Comparison of ENCODE assay signal across 19 cellular contexts in the genomic region with DNA sequence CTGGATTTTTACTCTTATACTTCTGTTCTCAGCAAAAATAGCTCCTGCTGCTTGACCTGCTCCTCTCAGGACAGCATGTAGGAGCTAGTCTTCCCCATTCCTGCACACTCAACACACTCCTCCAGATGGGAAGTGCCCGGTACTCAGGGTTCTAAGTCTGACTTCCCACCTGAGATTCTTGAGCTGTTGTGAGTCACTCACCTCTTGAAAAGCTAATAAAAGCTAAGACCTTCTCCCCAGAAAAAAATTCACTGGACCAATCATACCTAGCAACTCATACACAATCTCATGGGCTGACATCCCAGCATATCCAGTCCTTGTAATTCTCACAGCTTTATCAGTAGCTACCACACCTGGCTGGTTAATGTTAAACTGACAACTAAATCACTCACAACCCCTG. TPM values are rescaled to one million over a fixed set of nuclear protein-coding genes. Genes with fewer than 3 reads are reported as not detected.
DNase-seq lines count a peak whose midpoint lies in the region; ATAC-seq, FAIRE-seq and TF ChIP-seq lines count a peak whose summit lies in the region.
"Had no signal": no experiment of that assay in that cellular context is flagged by ENCODE, and none has a peak within 500 bp of the region (broad histone marks: within the 10 kb centered on the region; RNA-seq: fewer than 3 reads in every experiment).

No MANE protein-coding gene starts in this region.

- H3K36me3 Mint-ChIP-seq in Caco-2 (ENCODE audit: insufficient read depth, unreplicated experiment) = peaks cover 51% of the 10 kb centered on the region
- peaks cover 22% of the 10 kb centered on the region for H3K36me3 Mint-ChIP-seq in endothelial cell (ENCODE audit: low read depth, unreplicated experiment)

- no TSS peak for BruUV-seq in Caco-2 (replicated peaks; lab: Mats Ljungman, UMichigan)

- no peaks in the 10 kb centered on the region for H3K9me2 ChIP-seq in neural cell (ENCODE audit: insufficient read depth, low read length)

- H3K27me3 Mint-ChIP-seq in Caco-2 (ENCODE audit: insufficient read depth, unreplicated experiment) (no peaks in the 10 kb centered on the region), endothelial cell (ENCODE audit: unreplicated experiment) (no peaks in the 10 kb centered on the region)
- H3K27me3 Mint-ChIP-seq: T-cell had no signal

- no peaks in the 10 kb centered on the region for H4K20me1 ChIP-seq in neural cell (ENCODE audit: insufficient read depth)

- no peak for FAIRE-seq in frontal cortex (lab: Jason Lieb, UNC)
- FAIRE-seq: G401.6, RCC 7860 had no signal

- H3K4me3 ChIP-seq in Caco-2 (ENCODE audit: low read depth, low read length) = no peak overlapping the region
- peak overlapping the region; percentile 52 for H3K4me3 ChIP-seq in neural cell (ENCODE audit: low read length)
- H3K4me3 ChIP-seq: gastrocnemius medialis, vagina had no signal

- H2AFZ ChIP-seq in neural cell (ENCODE audit: low read depth, low read length) = no peak overlapping the region

- peaks cover 3% of the 10 kb centered on the region for H3F3A ChIP-seq in neural cell (ENCODE audit: insufficient read depth, low read length, poor library complexity, severe bottlenecking)

- TF ChIP-seq RAD21 in neural cell (conservative IDR thresholded peaks at IDR 0.05) = no peak

- peak overlapping the region; percentile 42 for H3K4me2 ChIP-seq in neural cell (ENCODE audit: low read length)

- H3K4me3 Mint-ChIP-seq in Caco-2 (ENCODE audit: unreplicated experiment) = peak overlapping the region; percentile 33
- H3K4me3 Mint-ChIP-seq in endothelial cell (ENCODE audit: unreplicated experiment) = no peak overlapping the region
- H3K4me3 Mint-ChIP-seq: activated T-helper 1 cell treated with anti-CD3 and anti-CD28 coated beads, Interleukin-12 subunit alpha, Interleukin-12 subunit beta, Interleukin-2, Interleukin-4 antibody, amounts not matched to agents 30 ng/mL and 10 ng/mL and 1 ng/mL, durations not matched to agents 14 hours and 24 hours and 36 hours; CD14-positive monocyte; T-cell had no signal

- H3K79me2 ChIP-seq in neural cell (replicated peaks; ENCODE audit: insufficient read depth, low read length) = no peaks in the 10 kb centered on the region

- H3K9ac ChIP-seq in neural cell (ENCODE audit: low read length) = peak overlapping the region; percentile 43

- CTCF ChIA-PET in Caco-2 (lab: Charles Lee) = interaction anchor here (0.5 to 2.6 kb wide), 19 partner anchors 10 to 269 kb away, joined by 3 to 18 read pairs (median 6); a partner anchor contains a TSS

- H3K9me3 Mint-ChIP-seq in Caco-2 (ENCODE audit: unreplicated experiment) (no peaks in the 10 kb centered on the region), endothelial cell (ENCODE audit: unreplicated experiment) (no peaks in the 10 kb centered on the region)
- H3K9me3 Mint-ChIP-seq: activated T-helper 1 cell treated with anti-CD3 and anti-CD28 coated beads, Interleukin-12 subunit alpha, Interleukin-12 subunit beta, Interleukin-2, Interleukin-4 antibody, amounts not matched to agents 30 ng/mL and 10 ng/mL and 1 ng/mL, durations not matched to agents 14 hours and 24 hours and 36 hours; CD14-positive monocyte; T-cell had no signal

- H3K27me3 ChIP-seq in Caco-2 (replicated peaks; ENCODE audit: control insufficient read depth, insufficient read depth, low read length) = no peaks in the 10 kb centered on the region
- H3K27me3 ChIP-seq in neural cell (ENCODE audit: insufficient read depth, low read depth, low read length) = no peaks in the 10 kb centered on the region
- H3K27me3 ChIP-seq: gastrocnemius medialis, vagina had no signal

- peak; percentile 89 to 95 for DNase-seq in Caco-2
- peak; percentile 45 for DNase-seq in HuH-7 (ENCODE audit: low spot score)
- no peak for DNase-seq in endothelial cell (ENCODE audit: low spot score)
- no peak for DNase-seq in activated effector memory CD4-positive, alpha-beta T cell treated with anti-CD3 and anti-CD28 coated beads, Interleukin-2, amount 50 U/mL, for 16 hours
- DNase-seq in frontal cortex (ENCODE audit: low spot score in 2 of 2) = no peak
- DNase-seq: activated CD4-positive, CD25-positive, alpha-beta regulatory T cell; gastrocnemius medialis; GOT3; NCI-H1436; NCI-H526; stimulated activated CD4-positive, alpha-beta T cell treated with anti-CD3 and anti-CD28 coated beads, Interleukin-2, amount 100 ng/mL, for 24 hours; T-cell had no signal

- H3K9me3 ChIP-seq in Caco-2 (no peaks in the 10 kb centered on the region), neural cell (ENCODE audit: low read length) (no peaks in the 10 kb centered on the region)
- H3K9me3 ChIP-seq: gastrocnemius medialis, vagina had no signal

- intact Hi-C loops in Caco-2 (cut with micrococcal nuclease; ENCODE audit: unreplicated experiment) = loop anchor here (1.0 to 10.0 kb wide), 4 partner anchors 53 to 578 kb away; a partner anchor contains a TSS

- H3K27ac Mint-ChIP-seq in Caco-2 (ENCODE audit: unreplicated experiment) (peak overlapping the region; percentile 38), endothelial cell (ENCODE audit: unreplicated experiment) (peak overlapping the region; percentile 21)
- H3K27ac Mint-ChIP-seq: activated T-helper 1 cell treated with anti-CD3 and anti-CD28 coated beads, Interleukin-12 subunit alpha, Interleukin-12 subunit beta, Interleukin-2, Interleukin-4 antibody, amounts not matched to agents 30 ng/mL and 10 ng/mL and 1 ng/mL, durations not matched to agents 14 hours and 24 hours and 36 hours had no signal

- POLR2A ChIA-PET in Caco-2 (lab: Charles Lee) = interaction anchor here (0.6 to 2.2 kb wide), 16 partner anchors 10 to 1046 kb away, joined by 3 to 18 read pairs (median 5); a partner anchor contains a TSS

- H3K27ac ChIP-seq in neural cell (ENCODE audit: low read length) = peak overlapping the region; percentile 84
- H3K27ac ChIP-seq: gastrocnemius medialis, vagina had no signal

- TF ChIP-seq EP300 in neural cell (conservative IDR thresholded peaks at IDR 0.05; ENCODE audit: poor library complexity, severe bottlenecking) = no peak

- no peak for TF ChIP-seq CTCF in Caco-2 (IDR thresholded peaks at IDR 0.05; ENCODE audit: insufficient read depth in 1 of 2, low read depth in 1 of 2, low read length in 1 of 2, severe bottlenecking in 1 of 2, unreplicated experiment in 1 of 2)
- no peak for TF ChIP-seq CTCF in endothelial cell (IDR thresholded peaks at IDR 0.05; ENCODE audit: unreplicated experiment)
- TF ChIP-seq CTCF in neural cell (IDR thresholded peaks at IDR 0.05; ENCODE audit: poor library complexity, severe bottlenecking) = no peak

- H3K36me3 ChIP-seq in Caco-2 (ENCODE audit: control insufficient read depth, insufficient read depth, low read length) = peaks cover 5% of the 10 kb centered on the region
- peaks cover 12% of the 10 kb centered on the region for H3K36me3 ChIP-seq in neural cell (ENCODE audit: insufficient read depth, low read length)

- peaks cover 43% of the 10 kb centered on the region for H3K4me1 ChIP-seq in Caco-2
- H3K4me1 ChIP-seq: gastrocnemius medialis, vagina had no signal

- peaks cover 46% of the 10 kb centered on the region for H3K4me1 Mint-ChIP-seq in Caco-2 (ENCODE audit: low read depth, unreplicated experiment)
- H3K4me1 Mint-ChIP-seq in endothelial cell (ENCODE audit: unreplicated experiment) = no peaks in the 10 kb centered on the region
- H3K4me1 Mint-ChIP-seq: CD14-positive monocyte, T-cell had no signal

- ATAC-seq in HG03520 (IDR thresholded peaks at IDR 0.05; ENCODE audit: unreplicated experiment) = no peak
- ATAC-seq: gastrocnemius medialis, T-cell had no signal

TF ChIP-seq in neural cell, 6 proteins besides CTCF, POLR2A, EP300 and RAD21:
- TF ChIP-seq SMC3 (conservative IDR thresholded peaks at IDR 0.05; ENCODE audit: poor library complexity) = no peak
- TF ChIP-seq TAF1 (IDR thresholded peaks at IDR 0.05; ENCODE audit: low read depth) = no peak
- TF ChIP-seq EZH2 (IDR thresholded peaks at IDR 0.05; ENCODE audit: borderline replicate concordance, insufficient read depth, low read length, poor library complexity, severe bottlenecking) = no peak
- TF ChIP-seq, protein P1, sequence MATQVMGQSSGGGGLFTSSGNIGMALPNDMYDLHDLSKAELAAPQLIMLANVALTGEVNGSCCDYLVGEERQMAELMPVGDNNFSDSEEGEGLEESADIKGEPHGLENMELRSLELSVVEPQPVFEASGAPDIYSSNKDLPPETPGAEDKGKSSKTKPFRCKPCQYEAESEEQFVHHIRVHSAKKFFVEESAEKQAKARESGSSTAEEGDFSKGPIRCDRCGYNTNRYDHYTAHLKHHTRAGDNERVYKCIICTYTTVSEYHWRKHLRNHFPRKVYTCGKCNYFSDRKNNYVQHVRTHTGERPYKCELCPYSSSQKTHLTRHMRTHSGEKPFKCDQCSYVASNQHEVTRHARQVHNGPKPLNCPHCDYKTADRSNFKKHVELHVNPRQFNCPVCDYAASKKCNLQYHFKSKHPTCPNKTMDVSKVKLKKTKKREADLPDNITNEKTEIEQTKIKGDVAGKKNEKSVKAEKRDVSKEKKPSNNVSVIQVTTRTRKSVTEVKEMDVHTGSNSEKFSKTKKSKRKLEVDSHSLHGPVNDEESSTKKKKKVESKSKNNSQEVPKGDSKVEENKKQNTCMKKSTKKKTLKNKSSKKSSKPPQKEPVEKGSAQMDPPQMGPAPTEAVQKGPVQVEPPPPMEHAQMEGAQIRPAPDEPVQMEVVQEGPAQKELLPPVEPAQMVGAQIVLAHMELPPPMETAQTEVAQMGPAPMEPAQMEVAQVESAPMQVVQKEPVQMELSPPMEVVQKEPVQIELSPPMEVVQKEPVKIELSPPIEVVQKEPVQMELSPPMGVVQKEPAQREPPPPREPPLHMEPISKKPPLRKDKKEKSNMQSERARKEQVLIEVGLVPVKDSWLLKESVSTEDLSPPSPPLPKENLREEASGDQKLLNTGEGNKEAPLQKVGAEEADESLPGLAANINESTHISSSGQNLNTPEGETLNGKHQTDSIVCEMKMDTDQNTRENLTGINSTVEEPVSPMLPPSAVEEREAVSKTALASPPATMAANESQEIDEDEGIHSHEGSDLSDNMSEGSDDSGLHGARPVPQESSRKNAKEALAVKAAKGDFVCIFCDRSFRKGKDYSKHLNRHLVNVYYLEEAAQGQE (IDR thresholded peaks at IDR 0.05; ENCODE audit: borderline replicate concordance) = no peak
- TF ChIP-seq MXI1 (conservative IDR thresholded peaks at IDR 0.05; ENCODE audit: poor library complexity, severe bottlenecking) = no peak
- TF ChIP-seq POLR2AphosphoS5 (IDR thresholded peaks at IDR 0.05) = peak; percentile 8

RNA-seq across cellular contexts. Expression of a gene that starts 53.5 kb away (rescaled TPM):
- 144 and 146 TPM in 2 replicates for total RNA-seq in Caco-2 (2022)
- total RNA-seq in endothelial cell (ENCODE audit: unreplicated experiment) = 109 TPM
- 85.9 and 93.0 TPM in 2 replicates for polyA plus RNA-seq in neural cell
- 98.5 and 112 TPM in 2 replicates for polyA minus RNA-seq in neural cell
- 52.2 TPM for total RNA-seq in frontal cortex

Comparison
In these comparisons a context has a peak if more than half of its experiments do, and no peak if none do; other contexts are left out.
1. DNase-seq: peak in Caco-2 (2 of 2) and HuH-7 (single experiment); none in endothelial cell (single experiment), activated effector memory CD4-positive, alpha-beta T cell treated with anti-CD3 and anti-CD28 coated beads, Interleukin-2, amount 50 U/mL, for 16 hours (single experiment) and frontal cortex (0 of 2).